Comparison of ENCODE assay signal across 30 cellular contexts in genomic region chr9:104374711-104375110, GRCh38.
"Had no signal": no experiment of that assay in that cellular context is flagged by ENCODE, and none has a peak within 500 bp of the region (broad histone marks: within the 10 kb centered on the region; RNA-seq: fewer than 3 reads in every experiment).

No MANE protein-coding gene starts in this region.

- DNase-seq: activated CD4-positive, alpha-beta memory T cell treated with anti-CD3 and anti-CD28 coated beads, Interleukin-2, amount 10 ng/mL, durations not matched to agents 7 days and 5 days; activated CD4-positive, alpha-beta T cell treated with anti-CD3 and anti-CD28 coated beads, Interleukin-2, amount 10 ng/mL, durations not matched to agents 7 days and 5 days; activated CD4-positive, CD25-positive, alpha-beta regulatory T cell treated with anti-CD3 and anti-CD28 coated beads, Interleukin-2, amount 50 U/mL, for 72 hours; activated gamma-delta T cell treated with Interleukin-2 at 50 U/mL for 16 hours; activated naive CD4-positive, alpha-beta T cell treated with anti-CD3 and anti-CD28 coated beads, Interleukin-2, amount 50 U/mL, for 16 hours; activated T-cell treated with anti-CD3 and anti-CD28 coated beads, Interleukin-2, amount 50 U/mL, for 4 hours; amniotic stem cell; brain microvascular endothelial cell; caudate nucleus; cortex of kidney; effector memory CD8-positive, alpha-beta T cell; hypothalamus; immature natural killer cell; kidney; mucosa of descending colon; sigmoid colon; small intestine; stimulated activated CD4-positive, alpha-beta T cell treated with anti-CD3 and anti-CD28 coated beads, Interleukin-4, amount 100 ng/mL, for 4 hours; stimulated activated CD8-positive, alpha-beta memory T cell treated with anti-CD3 and anti-CD28 coated beads, Interleukin-4, amount 100 ng/mL, for 48 hours; stimulated activated naive CD8-positive, alpha-beta T cell treated with anti-CD3 and anti-CD28 coated beads, Interleukin-15, amount 100 ng/mL, for 72 hours; T-helper 9 cell; thyroid gland had no signal

- H3K27ac Mint-ChIP-seq: activated CD4-positive, alpha-beta memory T cell treated with anti-CD3 and anti-CD28 coated beads, Interleukin-2, amount 10 ng/mL, durations not matched to agents 7 days and 5 days; activated CD4-positive, alpha-beta T cell treated with anti-CD3 and anti-CD28 coated beads, Interleukin-2, amount 10 ng/mL, durations not matched to agents 7 days and 5 days; activated T-helper 17 cell treated with anti-CD3 and anti-CD28 coated beads, Interleukin-2, amount 50 U/mL, for 72 hours; effector memory CD8-positive, alpha-beta T cell; immature natural killer cell; natural killer cell treated with Interleukin-12 subunit alpha and Interleukin-12 subunit beta and Interleukin-15 and Interleukin-18, amount 100 ng/mL, for 72 hours; stimulated activated memory B cell treated with anti-CD40 and anti-IgM and Interleukin-4, amounts not matched to agents 10 μg/mL and 1 μg/mL and 100 μg/mL, for 72 hours; stimulated activated naive CD8-positive, alpha-beta T cell treated with anti-CD3 and anti-CD28 coated beads, Interleukin-15, amount 100 ng/mL, for 72 hours; T-helper 1 cell treated with Interleukin-12 subunit alpha and Interleukin-12 subunit beta and Interleukin-4 antibody, amounts not matched to agents 30 μg/mL and 1 μg/mL, for 36 hours had no signal

- H3K9me3 ChIP-seq: gastroesophageal sphincter, mucosa of descending colon, sigmoid colon, thyroid gland had no signal

- H3K36me3 ChIP-seq: brain microvascular endothelial cell, gastroesophageal sphincter, sigmoid colon, thyroid gland had no signal

- H3K4me1 Mint-ChIP-seq: activated CD4-positive, alpha-beta memory T cell treated with anti-CD3 and anti-CD28 coated beads, Interleukin-2, amount 10 ng/mL, durations not matched to agents 7 days and 5 days; activated CD4-positive, alpha-beta T cell treated with anti-CD3 and anti-CD28 coated beads, Interleukin-2, amount 10 ng/mL, durations not matched to agents 7 days and 5 days; activated T-helper 17 cell treated with anti-CD3 and anti-CD28 coated beads, Interleukin-2, amount 50 U/mL, for 72 hours; immature natural killer cell; stimulated activated memory B cell treated with anti-CD40 and anti-IgM and Interleukin-4, amounts not matched to agents 10 μg/mL and 1 μg/mL and 100 μg/mL, for 72 hours; stimulated activated naive CD8-positive, alpha-beta T cell treated with anti-CD3 and anti-CD28 coated beads, Interleukin-15, amount 100 ng/mL, for 72 hours had no signal

- H3K27ac ChIP-seq: brain microvascular endothelial cell, gastroesophageal sphincter, sigmoid colon, thyroid gland had no signal

- H3K27me3 Mint-ChIP-seq: activated CD4-positive, alpha-beta memory T cell treated with anti-CD3 and anti-CD28 coated beads, Interleukin-2, amount 10 ng/mL, durations not matched to agents 7 days and 5 days; activated CD4-positive, alpha-beta T cell treated with anti-CD3 and anti-CD28 coated beads, Interleukin-2, amount 10 ng/mL, durations not matched to agents 7 days and 5 days; activated T-helper 17 cell treated with anti-CD3 and anti-CD28 coated beads, Interleukin-2, amount 50 U/mL, for 72 hours; effector memory CD8-positive, alpha-beta T cell; natural killer cell treated with Interleukin-12 subunit alpha and Interleukin-12 subunit beta and Interleukin-15 and Interleukin-18, amount 100 ng/mL, for 72 hours; stimulated activated memory B cell treated with anti-CD40 and anti-IgM and Interleukin-4, amounts not matched to agents 10 μg/mL and 1 μg/mL and 100 μg/mL, for 72 hours had no signal

- H3K27me3 ChIP-seq: brain microvascular endothelial cell, gastroesophageal sphincter, sigmoid colon, thyroid gland had no signal

- H3K4me3 ChIP-seq: gastroesophageal sphincter, lung, mucosa of descending colon, sigmoid colon, thyroid gland had no signal

- H3K36me3 Mint-ChIP-seq: immature natural killer cell; natural killer cell treated with Interleukin-12 subunit alpha and Interleukin-12 subunit beta and Interleukin-15 and Interleukin-18, amount 100 ng/mL, for 72 hours; stimulated activated memory B cell treated with anti-CD40 and anti-IgM and Interleukin-4, amounts not matched to agents 10 μg/mL and 1 μg/mL and 100 μg/mL, for 72 hours had no signal

- H3K4me1 ChIP-seq: gastroesophageal sphincter, sigmoid colon, thyroid gland had no signal

- H3K4me3 Mint-ChIP-seq: activated CD4-positive, alpha-beta memory T cell treated with anti-CD3 and anti-CD28 coated beads, Interleukin-2, amount 10 ng/mL, durations not matched to agents 7 days and 5 days; activated CD4-positive, alpha-beta T cell treated with anti-CD3 and anti-CD28 coated beads, Interleukin-2, amount 10 ng/mL, durations not matched to agents 7 days and 5 days; activated T-cell treated with anti-CD3 and anti-CD28 coated beads, Interleukin-2, amount 50 U/mL, for 4 hours; activated T-helper 17 cell treated with anti-CD3 and anti-CD28 coated beads, Interleukin-2, amount 50 U/mL, for 72 hours; effector memory CD8-positive, alpha-beta T cell; immature natural killer cell; natural killer cell treated with Interleukin-12 subunit alpha and Interleukin-12 subunit beta and Interleukin-15 and Interleukin-18, amount 100 ng/mL, for 72 hours; stimulated activated memory B cell treated with anti-CD40 and anti-IgM and Interleukin-4, amounts not matched to agents 10 μg/mL and 1 μg/mL and 100 μg/mL, for 72 hours; stimulated activated naive CD8-positive, alpha-beta T cell treated with anti-CD3 and anti-CD28 coated beads, Interleukin-15, amount 100 ng/mL, for 72 hours; T-helper 1 cell treated with Interleukin-12 subunit alpha and Interleukin-12 subunit beta and Interleukin-4 antibody, amounts not matched to agents 30 μg/mL and 1 μg/mL, for 36 hours had no signal

- ATAC-seq: activated T-cell treated with anti-CD3 and anti-CD28 coated beads, Interleukin-2, amount 50 U/mL, for 4 hours; activated T-helper 17 cell treated with anti-CD3 and anti-CD28 coated beads, Interleukin-2, amount 50 U/mL, for 72 hours; effector memory CD8-positive, alpha-beta T cell; gastroesophageal sphincter; mucosa of descending colon; natural killer cell treated with Interleukin-12 subunit alpha and Interleukin-12 subunit beta and Interleukin-15 and Interleukin-18, amount 100 ng/mL, for 72 hours; stimulated activated memory B cell treated with anti-CD40 and anti-IgM and Interleukin-4, amounts not matched to agents 10 μg/mL and 1 μg/mL and 100 μg/mL, for 72 hours; stimulated activated naive CD8-positive, alpha-beta T cell treated with anti-CD3 and anti-CD28 coated beads, Interleukin-15, amount 100 ng/mL, for 72 hours had no signal

- H3K9me3 Mint-ChIP-seq: activated CD4-positive, alpha-beta memory T cell treated with anti-CD3 and anti-CD28 coated beads, Interleukin-2, amount 10 ng/mL, durations not matched to agents 7 days and 5 days; activated CD4-positive, alpha-beta T cell treated with anti-CD3 and anti-CD28 coated beads, Interleukin-2, amount 10 ng/mL, durations not matched to agents 7 days and 5 days; activated T-helper 17 cell treated with anti-CD3 and anti-CD28 coated beads, Interleukin-2, amount 50 U/mL, for 72 hours; natural killer cell treated with Interleukin-12 subunit alpha and Interleukin-12 subunit beta and Interleukin-15 and Interleukin-18, amount 100 ng/mL, for 72 hours; T-helper 1 cell treated with Interleukin-12 subunit alpha and Interleukin-12 subunit beta and Interleukin-4 antibody, amounts not matched to agents 30 μg/mL and 1 μg/mL, for 36 hours had no signal

- FAIRE-seq: astrocyte, endothelial cell of umbilical vein, kidney, small intestine had no signal
